ENCODE assay signal across 21 cellular contexts in genomic region chr17:36185416-36185815, GRCh38. TPM values are rescaled to one million over a fixed set of nuclear protein-coding genes. Genes with fewer than 3 reads are reported as not detected.
DNase-seq lines count a peak whose midpoint lies in the region; ATAC-seq and TF ChIP-seq lines count a peak whose summit lies in the region.
"Had no signal": no experiment of that assay in that cellular context is flagged by ENCODE, and none has a peak within 500 bp of the region (broad histone marks: within the 10 kb centered on the region; RNA-seq: fewer than 3 reads in every experiment).

No MANE protein-coding gene starts in this region.

- H3K27me3 ChIP-seq in CD8-positive, alpha-beta memory T cell (ENCODE audit: insufficient read depth, low read length, poor library complexity, severe bottlenecking): no peaks in the 10 kb centered on the region
- H3K27me3 ChIP-seq in neutrophil: peaks cover 43% of the 10 kb centered on the region

- ATAC-seq in T-cell (replicated peaks in 1 of 4) (no peak), HG03432 (IDR thresholded peaks at IDR 0.05; ENCODE audit: unreplicated experiment) (no peak)
- ATAC-seq: PC-3 had no signal

- H3K27me3 Mint-ChIP-seq in CD8-positive, alpha-beta memory T cell: peaks cover 0 to 33% of the 10 kb centered on the region in 2 donors
- H3K27me3 Mint-ChIP-seq in T-cell (peaks cover 44 to 80% of the 10 kb centered on the region in 2 donors), immature natural killer cell (ENCODE audit: low read depth in 3 of 3) (peaks cover 3 to 13% (median 6%) of the 10 kb centered on the region in 3 donors)

- H3K9me3 ChIP-seq in CD8-positive, alpha-beta memory T cell (ENCODE audit: low read length): no peaks in the 10 kb centered on the region
- H3K9me3 ChIP-seq in neutrophil: no peaks in the 10 kb centered on the region
- H3K9me3 ChIP-seq: SK-N-SH had no signal

- peaks cover 17% of the 10 kb centered on the region for H3K4me1 ChIP-seq in CD8-positive, alpha-beta memory T cell (ENCODE audit: insufficient read depth, low read length)
- peaks cover 48 to 70% of the 10 kb centered on the region in 2 experiments for H3K4me1 ChIP-seq in neutrophil (ENCODE audit: control insufficient read depth in 1 of 2, insufficient read depth in 1 of 2, low read depth in 1 of 2, low read length in 1 of 2)

- H3K4me1 Mint-ChIP-seq in CD8-positive, alpha-beta memory T cell: peaks cover 37 to 71% (median 68%) of the 10 kb centered on the region in 3 donors
- H3K4me1 Mint-ChIP-seq in T-cell (peaks cover 0 to 37% (median 20%) of the 10 kb centered on the region in 3 donors), immature natural killer cell (peaks cover 48 to 71% of the 10 kb centered on the region in 2 donors)

- H3K36me3 ChIP-seq in CD8-positive, alpha-beta memory T cell (ENCODE audit: insufficient read depth, low read length): no peaks in the 10 kb centered on the region
- peaks cover 5% of the 10 kb centered on the region for H3K36me3 ChIP-seq in neutrophil

- POLR2A ChIA-PET in CD8-positive, alpha-beta memory T cell (lab: Charles Lee): interaction anchor here (0.6 to 4.6 kb wide), 3 partner anchors 9 to 350 kb away, joined by 3 to 130 read pairs (median 3); partner anchors contain the start of genes CCL3L1 and CCL3L3
- POLR2A ChIA-PET in T-cell (lab: Charles Lee): no interaction called here

- peaks cover 0 to 57% (median 1%) of the 10 kb centered on the region in 3 donors for H3K36me3 Mint-ChIP-seq in CD8-positive, alpha-beta memory T cell
- no peaks in the 10 kb centered on the region for H3K36me3 Mint-ChIP-seq in T-cell
- peaks cover 3 to 32% (median 17%) of the 10 kb centered on the region in 3 donors for H3K36me3 Mint-ChIP-seq in immature natural killer cell

- no peak for DNase-seq in CD8-positive, alpha-beta memory T cell
- DNase-seq in T-cell (no peak), immature natural killer cell (no peak), SKM-1 (lab: John Stamatoyannopoulos, UW; ENCODE audit: unreplicated experiment) (no peak), DMS53 treated with DMSO at 0.1 percent for 48 hours (lab: John Stamatoyannopoulos, UW; ENCODE audit: unreplicated experiment) (no peak), NOMO-1 treated with DMSO at 0.1 percent for 48 hours (lab: John Stamatoyannopoulos, UW; ENCODE audit: unreplicated experiment) (no peak)
- DNase-seq: ACHN, GDM1, GOT3, NCI-H1105 treated with DMSO at 0.1 percent for 48 hours, NCI-H1694, NCI-H345, NCI-H524 treated with DMSO at 0.1 percent for 48 hours, PC-3, RPMI8226, SHP77 treated with DMSO at 0.1 percent for 48 hours, SK-N-SH had no signal

- CTCF ChIA-PET in CD8-positive, alpha-beta memory T cell (lab: Charles Lee): interaction anchor here (1.0 to 1.4 kb wide), 3 partner anchors 10 to 298 kb away, joined by 3 to 5 read pairs (median 3); no protein-coding TSS in a partner anchor
- CTCF ChIA-PET in T-cell (lab: Charles Lee): no interaction called here

- peak overlapping the region; percentile 80 to 99 (median 95) for H3K4me3 Mint-ChIP-seq in CD8-positive, alpha-beta memory T cell
- H3K4me3 Mint-ChIP-seq in T-cell (peak overlapping the region in 2 of 3 donors; percentile 0 to 61), immature natural killer cell (peak overlapping the region; percentile 77 to 98 (median 91))

- H3K27ac Mint-ChIP-seq in CD8-positive, alpha-beta memory T cell: peak overlapping the region; percentile 65 to 100 (median 84)
- H3K27ac Mint-ChIP-seq in T-cell (peak overlapping the region; percentile 39 to 85), immature natural killer cell (peak overlapping the region; percentile 7 to 99 (median 95))

- H3K27ac ChIP-seq in CD8-positive, alpha-beta memory T cell (ENCODE audit: low read depth, low read length): no peak overlapping the region
- H3K27ac ChIP-seq in neutrophil: peak overlapping the region; percentile 93
- H3K27ac ChIP-seq: C4-2B had no signal

- no peaks in the 10 kb centered on the region for H3K9me3 Mint-ChIP-seq in CD8-positive, alpha-beta memory T cell
- H3K9me3 Mint-ChIP-seq in T-cell: no peaks in the 10 kb centered on the region
- no peaks in the 10 kb centered on the region for H3K9me3 Mint-ChIP-seq in immature natural killer cell

- H3K4me3 ChIP-seq in CD8-positive, alpha-beta memory T cell (ENCODE audit: low read length): no peak overlapping the region
- H3K4me3 ChIP-seq in neutrophil (ENCODE audit: low read depth in 1 of 2, low read length in 1 of 2): peak overlapping the region in 1 of 2 experiments; percentile 82

- TF ChIP-seq CTCF in neutrophil (IDR thresholded peaks at IDR 0.05): no peak

RNA-seq across cellular contexts. Expression of gene TBC1D3B, which starts 9.0 kb away (rescaled TPM):
- total RNA-seq in CD8-positive, alpha-beta memory T cell: 1 to 10 TPM; 3.3 to 4.4 TPM
- 0.49 TPM for polyA plus RNA-seq in CD8-positive, alpha-beta memory T cell
- total RNA-seq in T-cell: 10 to 100 TPM in 4 of 5 donors, 1 to 10 TPM in 1; 6.1 to 13.7 (median 12.2) TPM
- polyA plus RNA-seq in immature natural killer cell: not detected
- total RNA-seq: Daoy had no signal

RNA-seq across cellular contexts. Expression of gene CCL3L1, which starts 11.1 kb away (rescaled TPM):
- 100 to 1,000 TPM; 138 to 164 TPM for total RNA-seq in CD8-positive, alpha-beta memory T cell
- polyA plus RNA-seq in CD8-positive, alpha-beta memory T cell: 2.9 TPM
- 1 to 10 TPM; 1.1 to 7.5 (median 1.4) TPM for total RNA-seq in T-cell
- polyA plus RNA-seq in immature natural killer cell: 10 to 100 TPM in 1 of 3 donors, 1 to 10 TPM in 2; 1.0 to 39.5 (median 2.9) TPM
- total RNA-seq: PC-3 had no signal
- polyA plus RNA-seq: SK-N-SH had no signal

RNA-seq across cellular contexts. Expression of gene CCL4L2, which starts 25.4 kb away (rescaled TPM):
- total RNA-seq in CD8-positive, alpha-beta memory T cell: 100 to 1,000 TPM; 519 to 562 TPM
- polyA plus RNA-seq in CD8-positive, alpha-beta memory T cell: 4.9 TPM
- total RNA-seq in T-cell: 10 to 100 TPM in 1 of 5 donors, 1 to 10 TPM in 4; 1.1 to 12.6 (median 2.2) TPM
- 100 to 1,000 TPM in 1 of 3 donors, 10 to 100 TPM in 2; 30.5 to 129 (median 54.3) TPM for polyA plus RNA-seq in immature natural killer cell
- total RNA-seq: PC-3 had no signal
- polyA plus RNA-seq: SK-N-SH had no signal

Comparison
In these comparisons a context has a peak if more than half of its experiments do, and no peak if none do; other contexts are left out.
1. H3K4me3 Mint-ChIP-seq: peak in every context shown above with its lines; median percentile 95 in CD8-positive, alpha-beta memory T cell; 91 in immature natural killer cell; 30 in T-cell.
2. RNA of gene CCL3L1, which starts 11.1 kb away (total RNA-seq): 138 to 164 TPM in CD8-positive, alpha-beta memory T cell; 1.1 to 7.5 TPM in T-cell; every median in the first group is over 10 times any median in the second.
3. Peak in every context shown above with its lines, with median percentiles within 50 percentile points of each other: H3K27ac Mint-ChIP-seq.